ENCODE assay signal across 2 cellular contexts in genomic region chr11:63892233-63892632, GRCh38.
TF ChIP-seq lines count a peak whose summit lies in the region.

No MANE protein-coding gene starts in this region.

TF ChIP-seq in SK-N-SH, 30 proteins besides CTCF, POLR2A, EP300 and RAD21:
- TF ChIP-seq, protein P1, sequence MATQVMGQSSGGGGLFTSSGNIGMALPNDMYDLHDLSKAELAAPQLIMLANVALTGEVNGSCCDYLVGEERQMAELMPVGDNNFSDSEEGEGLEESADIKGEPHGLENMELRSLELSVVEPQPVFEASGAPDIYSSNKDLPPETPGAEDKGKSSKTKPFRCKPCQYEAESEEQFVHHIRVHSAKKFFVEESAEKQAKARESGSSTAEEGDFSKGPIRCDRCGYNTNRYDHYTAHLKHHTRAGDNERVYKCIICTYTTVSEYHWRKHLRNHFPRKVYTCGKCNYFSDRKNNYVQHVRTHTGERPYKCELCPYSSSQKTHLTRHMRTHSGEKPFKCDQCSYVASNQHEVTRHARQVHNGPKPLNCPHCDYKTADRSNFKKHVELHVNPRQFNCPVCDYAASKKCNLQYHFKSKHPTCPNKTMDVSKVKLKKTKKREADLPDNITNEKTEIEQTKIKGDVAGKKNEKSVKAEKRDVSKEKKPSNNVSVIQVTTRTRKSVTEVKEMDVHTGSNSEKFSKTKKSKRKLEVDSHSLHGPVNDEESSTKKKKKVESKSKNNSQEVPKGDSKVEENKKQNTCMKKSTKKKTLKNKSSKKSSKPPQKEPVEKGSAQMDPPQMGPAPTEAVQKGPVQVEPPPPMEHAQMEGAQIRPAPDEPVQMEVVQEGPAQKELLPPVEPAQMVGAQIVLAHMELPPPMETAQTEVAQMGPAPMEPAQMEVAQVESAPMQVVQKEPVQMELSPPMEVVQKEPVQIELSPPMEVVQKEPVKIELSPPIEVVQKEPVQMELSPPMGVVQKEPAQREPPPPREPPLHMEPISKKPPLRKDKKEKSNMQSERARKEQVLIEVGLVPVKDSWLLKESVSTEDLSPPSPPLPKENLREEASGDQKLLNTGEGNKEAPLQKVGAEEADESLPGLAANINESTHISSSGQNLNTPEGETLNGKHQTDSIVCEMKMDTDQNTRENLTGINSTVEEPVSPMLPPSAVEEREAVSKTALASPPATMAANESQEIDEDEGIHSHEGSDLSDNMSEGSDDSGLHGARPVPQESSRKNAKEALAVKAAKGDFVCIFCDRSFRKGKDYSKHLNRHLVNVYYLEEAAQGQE (IDR thresholded peaks at IDR 0.05; ENCODE audit: low read depth, low read length) = peak; percentile 89
- TF ChIP-seq MEF2A (IDR thresholded peaks at IDR 0.05; ENCODE audit: borderline replicate concordance, low read depth) = no peak

TF ChIP-seq in SK-N-SH treated with all-trans-retinoic acid at 6 μM for 48 hours, 23 proteins besides CTCF, POLR2A, EP300 and RAD21 (continued from another document):
- TF ChIP-seq TSHZ2 (CRISPR knock-in tag; IDR thresholded peaks at IDR 0.05) = no peak
- TF ChIP-seq TOX (CRISPR knock-in tag; IDR thresholded peaks at IDR 0.05; ENCODE audit: borderline replicate concordance) = no peak
